In the genomic region with DNA sequence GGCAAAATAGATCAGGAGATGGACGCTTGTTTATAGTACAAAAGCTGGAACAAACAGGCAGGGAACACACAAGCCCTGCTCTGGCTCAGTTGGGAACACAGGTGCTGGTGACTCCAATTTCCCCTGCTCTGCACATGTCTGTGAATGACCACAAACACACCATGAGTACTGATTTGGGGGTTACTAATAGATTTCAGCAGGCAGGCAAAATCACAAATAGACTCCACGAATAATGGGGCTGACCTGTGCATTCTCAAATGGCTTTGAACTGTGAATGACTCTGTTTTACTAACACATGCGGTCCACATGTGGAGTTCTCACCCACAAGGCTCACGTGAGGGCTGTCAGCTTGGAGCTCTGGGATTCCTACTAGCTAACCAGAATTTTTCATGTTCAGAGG, we compare ENCODE assay signal across 32 cellular contexts. TPM values are rescaled to one million over a fixed set of nuclear protein-coding genes. Genes with fewer than 3 reads are reported as not detected.
DNase-seq lines count a peak whose midpoint lies in the region; ATAC-seq, FAIRE-seq and TF ChIP-seq lines count a peak whose summit lies in the region.
"Had no signal": no experiment of that assay in that cellular context is flagged by ENCODE, and none has a peak within 500 bp of the region (broad histone marks: within the 10 kb centered on the region; RNA-seq: fewer than 3 reads in every experiment).

No MANE protein-coding gene starts in this region.

- peak overlapping the region; percentile 83; the same call in 1 of the 2 replicates for H2AFZ ChIP-seq in OCI-LY7 (ENCODE audit: low read length)
- peak overlapping the region; percentile 10 for H2AFZ ChIP-seq in endothelial cell of umbilical vein (ENCODE audit: low read depth, low read length)
- H2AFZ ChIP-seq in parathyroid adenoma = peak overlapping the region; percentile 65

- TF ChIP-seq CTCF in DOHH2 (IDR thresholded peaks at IDR 0.05; ENCODE audit: low read depth, low read length, poor library complexity, severe bottlenecking) (no peak), OCI-LY7 (conservative IDR thresholded peaks at IDR 0.05; ENCODE audit: low read length) (no peak), endothelial cell of umbilical vein (IDR thresholded peaks at IDR 0.05; ENCODE audit: extremely low read depth in 1 of 2, insufficient read depth in 1 of 2, low read depth in 1 of 2, low read length in 2 of 2) (no peak), parathyroid adenoma (IDR thresholded peaks at IDR 0.05) (no peak), dorsolateral prefrontal cortex (IDR thresholded peaks at IDR 0.05 in 54 of 56, conservative IDR thresholded peaks at IDR 0.05 in 2 of 56; ENCODE audit: low read depth in 1 of 56, partially characterized antibody in 56 of 56) (no peak)

- BruUV-seq in OCI-LY7 (replicated peaks; lab: Mats Ljungman, UMichigan) = no TSS peak
- no TSS peak for BruUV-seq in endothelial cell of umbilical vein (replicated peaks; lab: Mats Ljungman, UMichigan)

- H3K36me3 ChIP-seq in DOHH2 (ENCODE audit: control insufficient read depth, low read length) (no peaks in the 10 kb centered on the region), OCI-LY7 (ENCODE audit: insufficient read depth, low read length) (no peaks in the 10 kb centered on the region), endothelial cell of umbilical vein (ENCODE audit: control insufficient read depth in 2 of 2, extremely low read depth in 1 of 2, insufficient read depth in 2 of 2, low read length in 2 of 2) (no peaks in the 10 kb centered on the region), parathyroid adenoma (ENCODE audit: control insufficient read depth, insufficient read depth, low read length) (no peaks in the 10 kb centered on the region), HAP-1 (replicated peaks) (no peaks in the 10 kb centered on the region)
- H3K36me3 ChIP-seq: adrenal gland, brain microvascular endothelial cell, WERI-Rb-1 had no signal

- TF ChIP-seq POLR2A in endothelial cell of umbilical vein (IDR thresholded peaks at IDR 0.05; ENCODE audit: low read depth, low read length) = no peak

- H3F3A ChIP-seq in DOHH2 (ENCODE audit: control insufficient read depth, insufficient read depth) = no peaks in the 10 kb centered on the region

- H3K9me2 ChIP-seq in DOHH2 (replicated peaks; ENCODE audit: control insufficient read depth, low read length) (no peaks in the 10 kb centered on the region), OCI-LY7 (ENCODE audit: insufficient read depth, low read length) (no peaks in the 10 kb centered on the region)

- H4K20me1 ChIP-seq in DOHH2 (ENCODE audit: control insufficient read depth, insufficient read depth, low read depth, low read length) (no peaks in the 10 kb centered on the region), OCI-LY7 (ENCODE audit: insufficient read depth, low read length) (no peaks in the 10 kb centered on the region), endothelial cell of umbilical vein (replicated peaks; ENCODE audit: control insufficient read depth, extremely low read depth, insufficient read depth, low read length) (no peaks in the 10 kb centered on the region)

- H3K9me3 ChIP-seq in DOHH2 (ENCODE audit: control insufficient read depth, insufficient read depth, low read length) (no peaks in the 10 kb centered on the region), OCI-LY7 (ENCODE audit: low read length) (peaks cover 7% of the 10 kb centered on the region), endothelial cell of umbilical vein (replicated peaks; ENCODE audit: control insufficient read depth, insufficient read depth, low read length) (no peaks in the 10 kb centered on the region), parathyroid adenoma (ENCODE audit: control insufficient read depth, low read length) (no peaks in the 10 kb centered on the region), HAP-1 (no peaks in the 10 kb centered on the region)
- H3K9me3 ChIP-seq: adrenal gland had no signal

- H3K9ac ChIP-seq in endothelial cell of umbilical vein (replicated peaks; ENCODE audit: extremely low read depth, insufficient read depth, low read length) (no peak overlapping the region), parathyroid adenoma (no peak overlapping the region)

- H3K4me3 ChIP-seq in DOHH2 (ENCODE audit: low read length) = peak overlapping the region; percentile 7; the same call in 1 of the 2 replicates
- H3K4me3 ChIP-seq in OCI-LY7 (ENCODE audit: low read depth, low read length, poor library complexity, severe bottlenecking) = no peak overlapping the region
- H3K4me3 ChIP-seq in endothelial cell of umbilical vein (replicated peaks in 1 of 3; ENCODE audit: insufficient read depth in 1 of 3, low read depth in 1 of 3, low read length in 3 of 3) = no peak overlapping the region
- no peak overlapping the region for H3K4me3 ChIP-seq in parathyroid adenoma (ENCODE audit: low read depth, low read length)
- H3K4me3 ChIP-seq in HAP-1 = no peak overlapping the region
- H3K4me3 ChIP-seq in dorsolateral prefrontal cortex = no peak overlapping the region
- H3K4me3 ChIP-seq: adrenal gland had no signal

- intact Hi-C loops in OCI-LY7 (cut with micrococcal nuclease; ENCODE audit: unreplicated experiment) (loop anchor here (2.0 kb wide), 1 partner anchor 37 kb away; no protein-coding TSS in a partner anchor), endothelial cell of umbilical vein (cut with micrococcal nuclease) (no loop called here), dorsolateral prefrontal cortex (cut with DNase I) (no loop called here)

- dilution Hi-C loops in endothelial cell of umbilical vein (cut with MboI; ENCODE audit: extremely low pct_ligation_motif_present, low sequenced_read_pairs) = no loop called here

- H3K4me1 ChIP-seq in DOHH2 (ENCODE audit: control insufficient read depth, low read length) (peaks cover 75% of the 10 kb centered on the region), OCI-LY7 (ENCODE audit: insufficient read depth, low read length, poor library complexity, severe bottlenecking) (peaks cover 72% of the 10 kb centered on the region), endothelial cell of umbilical vein (ENCODE audit: control insufficient read depth, extremely low read depth, insufficient read depth, low read length) (peaks cover 6% of the 10 kb centered on the region), parathyroid adenoma (peaks cover 12% of the 10 kb centered on the region), HAP-1 (no peaks in the 10 kb centered on the region; the same call in 1 of the 2 replicates)
- H3K4me1 ChIP-seq: adrenal gland had no signal

- peak overlapping the region; percentile 63 for H3K27ac ChIP-seq in DOHH2 (ENCODE audit: low read depth, low read length)
- peak overlapping the region; percentile 63 for H3K27ac ChIP-seq in OCI-LY7 (ENCODE audit: low read depth, low read length, poor library complexity, severe bottlenecking)
- H3K27ac ChIP-seq in endothelial cell of umbilical vein (ENCODE audit: insufficient read depth, low read depth, low read length) = no peak overlapping the region
- H3K27ac ChIP-seq in parathyroid adenoma = no peak overlapping the region
- no peak overlapping the region for H3K27ac ChIP-seq in dorsolateral prefrontal cortex
- H3K27ac ChIP-seq: adrenal gland, brain microvascular endothelial cell, WERI-Rb-1 had no signal

- peak; percentile 13 for DNase-seq in OCI-LY7 (ENCODE audit: low spot score)
- no peak for DNase-seq in endothelial cell of umbilical vein (ENCODE audit: low read depth, low spot score)
- DNase-seq in HAP-1 (ENCODE audit: low spot score in 2 of 2) = no peak
- no peak for DNase-seq in dorsolateral prefrontal cortex
- DNase-seq in hypothalamus (lab: John Stamatoyannopoulos, UW) = no peak
- DNase-seq: activated CD4-positive, alpha-beta T cell treated with anti-CD3 and anti-CD28 coated beads, Interleukin-2, amount 10 ng/mL, durations not matched to agents 24 days and 14 days; activated naive CD4-positive, alpha-beta T cell treated with anti-CD3 and anti-CD28 coated beads for 36 hours; adrenal gland; brain microvascular endothelial cell; CD4-positive, alpha-beta memory T cell; DMS 273 treated with DMSO at 0.1 percent for 48 hours; effector CD4-positive, alpha-beta T cell; Karpas-422; NCI-H1436 treated with DMSO at 0.1 percent for 48 hours; NCI-H2107; NCI-H446; NCI-H82; stimulated activated naive CD4-positive, alpha-beta T cell; WERI-Rb-1 had no signal

- no peak for ATAC-seq in HG02870 (IDR thresholded peaks at IDR 0.05; ENCODE audit: unreplicated experiment)
- ATAC-seq: Right ventricle myocardium inferior, sciatic nerve had no signal

- CTCF ChIA-PET in OCI-LY7 (lab: Charles Lee; ENCODE audit: unreplicated experiment) (interaction anchor here (1.0 to 2.3 kb wide), 2 partner anchors 36 to 50 kb away, joined by 4 to 8 read pairs; no protein-coding TSS in a partner anchor), endothelial cell of umbilical vein (lab: Charles Lee) (interaction anchor here (1.6 to 3.4 kb wide), 3 partner anchors 13 to 128 kb away, joined by 4 to 24 read pairs (median 8); no protein-coding TSS in a partner anchor)

- FAIRE-seq in endothelial cell of umbilical vein (lab: Jason Lieb, UNC) = no peak
- FAIRE-seq: frontal cortex had no signal

- H3K79me2 ChIP-seq in DOHH2 (ENCODE audit: control insufficient read depth, low read length) (no peaks in the 10 kb centered on the region), OCI-LY7 (ENCODE audit: insufficient read depth, low read depth, low read length) (no peaks in the 10 kb centered on the region), endothelial cell of umbilical vein (ENCODE audit: control insufficient read depth, insufficient read depth, low read length) (no peaks in the 10 kb centered on the region), parathyroid adenoma (no peaks in the 10 kb centered on the region)

- POLR2A ChIA-PET in OCI-LY7 (lab: Charles Lee) (interaction anchor here (1.1 to 7.8 kb wide), 7 partner anchors 13 to 50 kb away, joined by 3 to 70 read pairs (median 8); no protein-coding TSS in a partner anchor), endothelial cell of umbilical vein (lab: Charles Lee) (no interaction called here)

- no peaks in the 10 kb centered on the region for H3K9me1 ChIP-seq in endothelial cell of umbilical vein (replicated peaks; ENCODE audit: control insufficient read depth, extremely low read depth, insufficient read depth, low read length)

- H3K4me2 ChIP-seq in DOHH2 (ENCODE audit: low read length) = peak overlapping the region; percentile 55
- peak overlapping the region; percentile 65 for H3K4me2 ChIP-seq in OCI-LY7 (ENCODE audit: low read length)
- H3K4me2 ChIP-seq in endothelial cell of umbilical vein (ENCODE audit: insufficient read depth, low read length) = no peak overlapping the region
- peak overlapping the region; percentile 22 for H3K4me2 ChIP-seq in parathyroid adenoma (ENCODE audit: low read length)

- H3K27me3 ChIP-seq in DOHH2 (ENCODE audit: control insufficient read depth, low read length) = no peaks in the 10 kb centered on the region
- H3K27me3 ChIP-seq in endothelial cell of umbilical vein (ENCODE audit: control insufficient read depth in 2 of 2, insufficient read depth in 2 of 2, low read length in 2 of 2) = peaks cover 0 to 2% of the 10 kb centered on the region in 2 experiments
- no peaks in the 10 kb centered on the region for H3K27me3 ChIP-seq in parathyroid adenoma (ENCODE audit: control insufficient read depth, insufficient read depth, low read length)
- no peaks in the 10 kb centered on the region for H3K27me3 ChIP-seq in HAP-1 (ENCODE audit: low read depth)
- peaks cover 0 to 4% (median 0%) of the 10 kb centered on the region in 45 donors for H3K27me3 ChIP-seq in dorsolateral prefrontal cortex
- H3K27me3 ChIP-seq: adrenal gland, brain microvascular endothelial cell had no signal

- in situ Hi-C loops in HAP-1 (cut with MboI; ENCODE audit: low sequenced_read_pairs) = no loop called here

RNA-seq across cellular contexts. Expression of a gene that starts 3.9 kb away (rescaled TPM):
- 1.3 and 1.4 TPM in 2 replicates for total RNA-seq in OCI-LY7 (2014; rRNA removed; shearing (Covaris generic))
- total RNA-seq in OCI-LY7 (2022) = 0.37 and 0.74 TPM in 2 replicates
- total RNA-seq in endothelial cell of umbilical vein = not detected in 2 replicates
- polyA plus RNA-seq in endothelial cell of umbilical vein = 0.06 TPM in 1 of 2 replicates, not detected in the other
- not detected in 2 replicates for polyA plus RNA-seq in endothelial cell of umbilical vein (2011; cell fraction: cytosol; rRNA removed)
- not detected in 2 replicates for polyA plus RNA-seq in endothelial cell of umbilical vein (2011; cell fraction: nucleus; rRNA removed)
- not detected in 2 replicates for polyA plus RNA-seq in endothelial cell of umbilical vein (2012)
- not detected in 2 replicates for polyA minus RNA-seq in endothelial cell of umbilical vein
- not detected for polyA minus RNA-seq in endothelial cell of umbilical vein (2011; cell fraction: cytosol; rRNA and poly(A)+ RNA removed)
- 0.34 TPM in 1 of 2 replicates, not detected in the other for polyA minus RNA-seq in endothelial cell of umbilical vein (2011; cell fraction: nucleus; rRNA and poly(A)+ RNA removed)
- not detected for total RNA-seq in dorsolateral prefrontal cortex
- total RNA-seq: activated CD4-positive, alpha-beta T cell treated with anti-CD3 and anti-CD28 coated beads, Interleukin-2, amount 10 ng/mL, durations not matched to agents 24 days and 14 days; activated naive CD4-positive, alpha-beta T cell treated with anti-CD3 and anti-CD28 coated beads for 36 hours; adrenal gland; CD4-positive, alpha-beta memory T cell; chondrocyte; frontal cortex; posterior vena cava; Right ventricle myocardium inferior; sciatic nerve; T-helper 2 cell treated with Interferon-gamma antibody and Interleukin-4, amounts not matched to agents 100 ng/mL and 5 ng/mL, for 36 hours; temporal lobe; ureter had no signal
- polyA plus RNA-seq: adrenal gland; CD4-positive, alpha-beta memory T cell; esophagus had no signal

RNA-seq across cellular contexts. Expression of a gene that starts 37.0 kb away (rescaled TPM):
- 3.7 TPM in 1 of 2 replicates, not detected in the other for total RNA-seq in OCI-LY7 (2014; rRNA removed; shearing (Covaris generic))
- not detected in 2 replicates for total RNA-seq in OCI-LY7 (2022)
- total RNA-seq in endothelial cell of umbilical vein = not detected in 2 replicates
- polyA plus RNA-seq in endothelial cell of umbilical vein = not detected in 2 replicates
- not detected in 2 replicates for polyA plus RNA-seq in endothelial cell of umbilical vein (2011; cell fraction: cytosol; rRNA removed)
- not detected in 2 replicates for polyA plus RNA-seq in endothelial cell of umbilical vein (2011; cell fraction: nucleus; rRNA removed)
- polyA plus RNA-seq in endothelial cell of umbilical vein (2012) = 0.51 TPM in 1 of 2 replicates, not detected in the other
- polyA minus RNA-seq in endothelial cell of umbilical vein = not detected in 2 replicates
- not detected for polyA minus RNA-seq in endothelial cell of umbilical vein (2011; cell fraction: cytosol; rRNA and poly(A)+ RNA removed)
- polyA minus RNA-seq in endothelial cell of umbilical vein (2011; cell fraction: nucleus; rRNA and poly(A)+ RNA removed) = not detected in 2 replicates
- 10 to 100 TPM in 8 of 120 experiments, 1 to 10 TPM in 76, under 1 TPM in 28, not detected in 8; 0.21 to 56.0 (median 2.4) TPM for total RNA-seq in dorsolateral prefrontal cortex
- total RNA-seq: activated CD4-positive, alpha-beta T cell treated with anti-CD3 and anti-CD28 coated beads, Interleukin-2, amount 10 ng/mL, durations not matched to agents 24 days and 14 days; activated naive CD4-positive, alpha-beta T cell treated with anti-CD3 and anti-CD28 coated beads for 36 hours; CD4-positive, alpha-beta memory T cell; chondrocyte; T-helper 2 cell treated with Interferon-gamma antibody and Interleukin-4, amounts not matched to agents 100 ng/mL and 5 ng/mL, for 36 hours had no signal
- polyA plus RNA-seq: AG04450; CD4-positive, alpha-beta memory T cell had no signal

Comparison
In these comparisons a context has a peak if more than half of its experiments do, and no peak if none do; other contexts are left out.
1. H3K27ac ChIP-seq: peak in DOHH2 (single experiment) and OCI-LY7 (single experiment); none in endothelial cell of umbilical vein (single experiment), parathyroid adenoma (single experiment) and dorsolateral prefrontal cortex (0 of 59).
2. H2AFZ ChIP-seq: peak in every context shown above with its lines; median percentile 83 in OCI-LY7; 65 in parathyroid adenoma; 10 in endothelial cell of umbilical vein.